In genomic region chr1:50976890-50977574, GRCh38 we compare ENCODE assay signal across 8 cellular contexts. TPM values are rescaled to one million over a fixed set of nuclear protein-coding genes. Genes with fewer than 3 reads are reported as not detected.
A peak's percentile ranks its signal among the peaks of the same experiment; 100 is the strongest.
DNase-seq lines count a peak whose midpoint lies in the region; ATAC-seq and TF ChIP-seq lines count a peak whose summit lies in the region.

No MANE protein-coding gene starts in this region.

- peak overlapping the region; percentile 87 for H3K14ac ChIP-seq in IMR-90 (replicated peaks; ENCODE audit: low read depth, low read length)

- in situ Hi-C loops in IMR-90 (cut with MboI; ENCODE audit: low sequenced_read_pairs), result no loop called here
- in situ Hi-C loops in SK-MEL-5 (cut with HindIII; ENCODE audit: low pct_unique_long_range_greater_than_20kb, low sequenced_read_pairs), result no loop called here

- H3K9me3 ChIP-seq in IMR-90 (ENCODE audit: control insufficient read depth, insufficient read depth, low read length), result no peaks in the 10 kb centered on the region

- no peaks in the 10 kb centered on the region for H3K36me3 Mint-ChIP-seq in central memory CD8-positive, alpha-beta T cell (ENCODE audit: insufficient read depth)

- peak overlapping the region; percentile 76 for H4K91ac ChIP-seq in IMR-90 (ENCODE audit: insufficient read depth, low read depth, low read length)

- H4K8ac ChIP-seq in IMR-90 (ENCODE audit: low read depth in 2 of 2, low read length in 2 of 2), result peak overlapping the region; percentile 82 to 92

- H2BK120ac ChIP-seq in IMR-90 (ENCODE audit: low read depth, low read length), result peak overlapping the region; percentile 30

- intact Hi-C loops in IMR-90 (cut with micrococcal nuclease) (loop anchor here (1.0 to 10.0 kb wide), 2 partner anchors 9 to 318 kb away; no protein-coding TSS in a partner anchor), left colon (cut with DNase I, micrococcal nuclease) (no loop called here)

- BruUV-seq in IMR-90 (replicated peaks; lab: Mats Ljungman, UMichigan), result no TSS peak

- WGBS in IMR-90 (ENCODE audit: extremely low coverage in 2 of 2, insufficient read length in 1 of 2), 2 experiments, result 12% methylated on average over 8 of the region's 26 CpGs; no CpG with 5 or more reads in 1 of the 2 experiments

- no peaks in the 10 kb centered on the region; the same call in 1 of the 2 replicates for H3K36me3 ChIP-seq in IMR-90 (ENCODE audit: control insufficient read depth, insufficient read depth, low read length)

- no peak for TF ChIP-seq POLR2A in IMR-90 (IDR thresholded peaks at IDR 0.05; ENCODE audit: low read depth, low read length)

- H3K23ac ChIP-seq in IMR-90 (ENCODE audit: low read depth, low read length), result peak overlapping the region; percentile 84

- peak overlapping the region; percentile 87 for H2AK9ac ChIP-seq in IMR-90 (replicated peaks; ENCODE audit: low read depth, low read length, poor library complexity)

- peak overlapping the region; percentile 80 for H3K18ac ChIP-seq in IMR-90 (ENCODE audit: low read depth, low read length)

- H3K79me1 ChIP-seq in IMR-90 (ENCODE audit: low read depth in 1 of 2, low read length in 2 of 2), result peaks cover 3 to 26% of the 10 kb centered on the region in 2 experiments; a peak in 3 of 4 replicates

- H4K20me1 ChIP-seq in IMR-90 (ENCODE audit: insufficient read depth, low read length), result no peaks in the 10 kb centered on the region

- H3K9me3 Mint-ChIP-seq in central memory CD8-positive, alpha-beta T cell, result no peaks in the 10 kb centered on the region

- peak overlapping the region; percentile 31; the same call in 2 of the 3 replicates for H2BK15ac ChIP-seq in IMR-90 (ENCODE audit: low read depth, low read length)

- dilution Hi-C loops in IMR-90 (cut with HindIII; ENCODE audit: low sequenced_read_pairs, unreplicated experiment), result no loop called here

- DNase-seq in NCI-H1417 (lab: John Stamatoyannopoulos, UW) (peak; percentile 67 to 92 (median 90)), NCI-H1417 treated with DMSO at 0.1 percent for 48 hours (lab: John Stamatoyannopoulos, UW) (no peak), IMR-90 (peak; percentile 39), SK-MEL-5 (ENCODE audit: low read depth, low spot score) (peak; percentile 49), left colon (peak; percentile 28 to 32), substantia nigra (lab: John Stamatoyannopoulos, UW) (peak in 27 of 49 donors; percentile 9 to 65 (median 34))
- DNase-seq in central memory CD8-positive, alpha-beta T cell (ENCODE audit: low spot score in 2 of 2), result no peak

- TF ChIP-seq RAD21 in IMR-90 (IDR thresholded peaks at IDR 0.05; ENCODE audit: low read length), result no peak

- H3K56ac ChIP-seq in IMR-90 (ENCODE audit: extremely low read depth, insufficient read depth, low read length), result peak overlapping the region; percentile 93; the same call in 1 of the 2 replicates

- H3K27me3 ChIP-seq in IMR-90 (ENCODE audit: control insufficient read depth, insufficient read depth, low read length), result no peaks in the 10 kb centered on the region

- H3K4me3 ChIP-seq in IMR-90 (ENCODE audit: insufficient read depth, low read depth, low read length), result peak overlapping the region; percentile 95

- CTCF ChIA-PET in IMR-90 (lab: Yijun Ruan, JAX), result interaction anchor here (1.3 to 1.4 kb wide), 2 partner anchors 48 to 212 kb away, joined by 3 read pairs; no protein-coding TSS in a partner anchor

- POLR2A ChIA-PET in IMR-90 (lab: Charles Lee; ENCODE audit: unreplicated experiment), result no interaction called here

- H2AK5ac ChIP-seq in IMR-90 (ENCODE audit: low read depth, low read length), result peak overlapping the region; percentile 62; the same call in 1 of the 2 replicates

- peak overlapping the region; percentile 84 for H3K9ac ChIP-seq in IMR-90 (ENCODE audit: low read depth, low read length)

- peak overlapping the region; percentile 50 for H2BK20ac ChIP-seq in IMR-90 (ENCODE audit: low read depth, low read length)

- H3K4me1 ChIP-seq in IMR-90 (ENCODE audit: control insufficient read depth, insufficient read depth, low read length), result peaks cover 6% of the 10 kb centered on the region; the same call in 1 of the 2 replicates

- peak overlapping the region; percentile 98 for H3K27ac ChIP-seq in IMR-90 (ENCODE audit: insufficient read depth, low read length)
- H3K27ac ChIP-seq in substantia nigra (ENCODE audit: low read depth, low read length, poor library complexity, severe bottlenecking), result peak overlapping the region; percentile 68

- peaks cover 24% of the 10 kb centered on the region for H3K27me3 Mint-ChIP-seq in central memory CD8-positive, alpha-beta T cell

- peaks cover 20% of the 10 kb centered on the region for H3K4me1 Mint-ChIP-seq in central memory CD8-positive, alpha-beta T cell

- ATAC-seq in GM21619 (IDR thresholded peaks at IDR 0.05; ENCODE audit: unreplicated experiment) (peak; percentile 68), IMR-90 (ENCODE audit: low read depth) (peak; percentile 61), left colon (peak; percentile 30)
- ATAC-seq in central memory CD8-positive, alpha-beta T cell (replicated peaks; ENCODE audit: extremely low read depth, poor library complexity, severe bottlenecking), result peak; percentile 54

- peak overlapping the region; percentile 68 for H3K27ac Mint-ChIP-seq in central memory CD8-positive, alpha-beta T cell (ENCODE audit: low read depth)

- peak overlapping the region; percentile 95 for H3K4me2 ChIP-seq in IMR-90 (ENCODE audit: low read depth, low read length)

- H3K9me1 ChIP-seq in IMR-90 (ENCODE audit: insufficient read depth, low read length), result peaks cover 2% of the 10 kb centered on the region; the same call in 1 of the 2 replicates

- H2BK5ac ChIP-seq in IMR-90 (ENCODE audit: low read depth, low read length, poor library complexity, severe bottlenecking), result peak overlapping the region; percentile 89

- peak overlapping the region; percentile 84 for H3K4me3 Mint-ChIP-seq in central memory CD8-positive, alpha-beta T cell

- H3K4ac ChIP-seq in IMR-90 (ENCODE audit: low read depth, low read length), result peak overlapping the region; percentile 78

- no peak for TF ChIP-seq CTCF in IMR-90 (conservative IDR thresholded peaks at IDR 0.05; ENCODE audit: low read depth, low read length)

- peak overlapping the region; percentile 89 for H4K5ac ChIP-seq in IMR-90 (ENCODE audit: low read depth, low read length)

- H2AFZ ChIP-seq in IMR-90 (replicated peaks; ENCODE audit: low read length, poor library complexity), result peak overlapping the region; percentile 97

TF ChIP-seq in IMR-90, 13 proteins besides CTCF, POLR2A, EP300 and RAD21:
- TF ChIP-seq CHD1 (IDR thresholded peaks at IDR 0.05; ENCODE audit: low read depth, low read length) (no peak), CEBPB (IDR thresholded peaks at IDR 0.05; ENCODE audit: low read depth, low read length) (0 out of 2 replicates have a peak, but pooled peaks have one; percentile 37)

RNA-seq across cellular contexts. Expression of gene CDKN2C, which starts 7.0 kb away (rescaled TPM):
- total RNA-seq in IMR-90 (2012; rRNA removed), result 14.3 and 18.9 TPM in 2 replicates
- polyA plus RNA-seq in IMR-90 (2012; rRNA removed), result 13.5 and 15.5 TPM in 2 replicates
- 7.1 and 10.0 TPM in 2 replicates for polyA plus RNA-seq in IMR-90 (2012; cell fraction: cytosol; rRNA removed)
- 3.0 and 4.7 TPM in 2 replicates for polyA plus RNA-seq in IMR-90 (2012; cell fraction: nucleus; rRNA removed; ENCODE audit: low replicate concordance)
- total RNA-seq in SK-MEL-5 (2014; rRNA removed; shearing (Covaris generic)), result 5.4 TPM in 2 replicates
- 13.3 and 14.4 TPM in 2 replicates for polyA plus RNA-seq in SK-MEL-5 (2015; cell fraction: cytosol; rRNA removed)
- polyA plus RNA-seq in SK-MEL-5 (2015; cell fraction: nucleus; rRNA removed), result 2.4 and 3.0 TPM in 2 replicates
- total RNA-seq in left colon, result 1 to 10 TPM; 5.8 to 6.4 TPM

RNA-seq across cellular contexts. Expression of gene FAF1, which starts 17.0 kb away (rescaled TPM):
- 72.9 and 78.0 TPM in 2 replicates for total RNA-seq in IMR-90 (2012; rRNA removed)
- polyA plus RNA-seq in IMR-90 (2012; rRNA removed), result 15.4 and 18.8 TPM in 2 replicates
- 1.5 and 12.3 TPM in 2 replicates for polyA plus RNA-seq in IMR-90 (2012; cell fraction: cytosol; rRNA removed)
- 0.66 and 6.9 TPM in 2 replicates for polyA plus RNA-seq in IMR-90 (2012; cell fraction: nucleus; rRNA removed; ENCODE audit: low replicate concordance)
- total RNA-seq in SK-MEL-5 (2014; rRNA removed; shearing (Covaris generic)), result 73.3 and 76.9 TPM in 2 replicates
- polyA plus RNA-seq in SK-MEL-5 (2015; cell fraction: cytosol; rRNA removed), result 41.9 and 47.7 TPM in 2 replicates
- polyA plus RNA-seq in SK-MEL-5 (2015; cell fraction: nucleus; rRNA removed), result 27.8 and 61.3 TPM in 2 replicates
- 10 to 100 TPM; 48.8 to 52.6 TPM for total RNA-seq in left colon

Comparison
In these comparisons a context has a peak if more than half of its experiments do, and no peak if none do; other contexts are left out.
1. DNase-seq: peak in NCI-H1417 (3 of 3), IMR-90 (single experiment), SK-MEL-5 (single experiment), left colon (2 of 2) and substantia nigra (27 of 49); none in NCI-H1417 treated with DMSO at 0.1 percent for 48 hours (single experiment) and central memory CD8-positive, alpha-beta T cell (0 of 2).
2. Peak in every context shown above with its lines, with median percentiles within 50 percentile points of each other: ATAC-seq.